9 cellular contexts compared by ENCODE assay signal in genomic region chr2:224951723-224952481, GRCh38.
DNase-seq lines count a peak whose midpoint lies in the region; ATAC-seq and TF ChIP-seq lines count a peak whose summit lies in the region.
"Had no signal": no experiment of that assay in that cellular context is flagged by ENCODE, and none has a peak within 500 bp of the region (broad histone marks: within the 10 kb centered on the region; RNA-seq: fewer than 3 reads in every experiment).

No MANE protein-coding gene starts in this region.

- TF ChIP-seq POLR2A in erythroblast (IDR thresholded peaks at IDR 0.05; ENCODE audit: low read length) = no peak

- peaks cover 0 to 2% (median 0%) of the 10 kb centered on the region in 3 donors for H3K27me3 Mint-ChIP-seq in CD14-positive monocyte (ENCODE audit: low read depth in 3 of 3)
- H3K27me3 Mint-ChIP-seq in activated naive CD4-positive, alpha-beta T cell treated with anti-CD3 and anti-CD28 coated beads for 36 hours (ENCODE audit: low read depth) = no peaks in the 10 kb centered on the region

- peak; percentile 53 for DNase-seq in CD14-positive monocyte (ENCODE audit: low spot score)
- peak; percentile 43 for DNase-seq in activated naive CD4-positive, alpha-beta T cell treated with anti-CD3 and anti-CD28 coated beads for 36 hours
- no peak for DNase-seq in DMS53 (lab: John Stamatoyannopoulos, UW)
- DNase-seq in NCI-H526 (lab: John Stamatoyannopoulos, UW) = no peak
- DNase-seq in erythroblast (lab: John Stamatoyannopoulos, UW) = no peak
- DNase-seq: heart right ventricle had no signal

- peaks cover 7 to 8% of the 10 kb centered on the region in 2 donors for H3K36me3 Mint-ChIP-seq in CD14-positive monocyte
- peaks cover 6% of the 10 kb centered on the region for H3K36me3 Mint-ChIP-seq in activated naive CD4-positive, alpha-beta T cell treated with anti-CD3 and anti-CD28 coated beads for 36 hours (ENCODE audit: low read depth)

- peak overlapping the region in 1 of 2 donors; percentile 57 for H3K4me3 Mint-ChIP-seq in CD14-positive monocyte
- peak overlapping the region; percentile 28 for H3K4me3 Mint-ChIP-seq in activated naive CD4-positive, alpha-beta T cell treated with anti-CD3 and anti-CD28 coated beads for 36 hours

- H3K27ac Mint-ChIP-seq in CD14-positive monocyte = peak overlapping the region; percentile 86 to 97 (median 91)
- peak overlapping the region; percentile 88 for H3K27ac Mint-ChIP-seq in activated naive CD4-positive, alpha-beta T cell treated with anti-CD3 and anti-CD28 coated beads for 36 hours

- TF ChIP-seq CTCF in CD14-positive monocyte (IDR thresholded peaks at IDR 0.05) = no peak

- intact Hi-C loops in CD14-positive monocyte (cut with micrococcal nuclease) = loop anchor here in 1 of 2 donors (5.0 to 10.0 kb wide), 2 partner anchors 40 to 53 kb away; no protein-coding TSS in a partner anchor
- intact Hi-C loops in activated naive CD4-positive, alpha-beta T cell treated with anti-CD3 and anti-CD28 coated beads for 36 hours (cut with micrococcal nuclease) = no loop called here

- peaks cover 71% of the 10 kb centered on the region for H3K4me1 Mint-ChIP-seq in CD14-positive monocyte
- peaks cover 86% of the 10 kb centered on the region for H3K4me1 Mint-ChIP-seq in activated naive CD4-positive, alpha-beta T cell treated with anti-CD3 and anti-CD28 coated beads for 36 hours (ENCODE audit: low read depth)

- H3K9me3 Mint-ChIP-seq in CD14-positive monocyte = peaks cover 0 to 2% (median 0%) of the 10 kb centered on the region in 7 donors
- no peaks in the 10 kb centered on the region for H3K9me3 Mint-ChIP-seq in activated naive CD4-positive, alpha-beta T cell treated with anti-CD3 and anti-CD28 coated beads for 36 hours

- ATAC-seq in GM18867 (IDR thresholded peaks at IDR 0.05; ENCODE audit: unreplicated experiment) (peak; percentile 24), HG03442 (IDR thresholded peaks at IDR 0.05; ENCODE audit: unreplicated experiment) (peak; percentile 31), HG03159 (IDR thresholded peaks at IDR 0.05; ENCODE audit: unreplicated experiment) (no peak)
- ATAC-seq: heart right ventricle had no signal

- CTCF ChIA-PET in activated naive CD4-positive, alpha-beta T cell treated with anti-CD3 and anti-CD28 coated beads for 36 hours (lab: Charles Lee) = interaction anchor here (0.6 to 1.2 kb wide), 4 partner anchors 12 to 1848 kb away, joined by 3 to 5 read pairs (median 3); partner anchors contain the start of gene IRS1

Comparison
In these comparisons a context has a peak if more than half of its experiments do, and no peak if none do; other contexts are left out.
1. DNase-seq: peak in CD14-positive monocyte (single experiment) and activated naive CD4-positive, alpha-beta T cell treated with anti-CD3 and anti-CD28 coated beads for 36 hours (single experiment); none in DMS53 (single experiment), NCI-H526 (0 of 2) and erythroblast (0 of 2).